In genomic region chr6:111482959-111483735, GRCh38 we compare ENCODE assay signal across 8 cellular contexts. TPM values are rescaled to one million over a fixed set of nuclear protein-coding genes. Genes with fewer than 3 reads are reported as not detected.
DNase-seq lines count a peak whose midpoint lies in the region; ATAC-seq and TF ChIP-seq lines count a peak whose summit lies in the region.

Gene REV3L, minus strand, starts transcription at chr6:111483218. Its CDS starts 330 bp downstream, at chr6:111482888.

- H3K27ac ChIP-seq in RWPE1 = peak within 1 kb of the TSS; percentile 99

- H3K9me3 Mint-ChIP-seq in activated T-helper 17 cell treated with anti-CD3 and anti-CD28 coated beads, Interleukin-2, amount 50 U/mL, for 72 hours = no peaks in the 10 kb centered on the region
- H3K9me3 Mint-ChIP-seq in natural killer cell treated with Interleukin-12 subunit alpha and Interleukin-12 subunit beta and Interleukin-15 and Interleukin-18, amount 100 ng/mL, for 72 hours = peaks cover 3% of the 10 kb centered on the region

- peaks cover 41% of the 10 kb centered on the region for H3K4me1 Mint-ChIP-seq in activated T-helper 17 cell treated with anti-CD3 and anti-CD28 coated beads, Interleukin-2, amount 50 U/mL, for 72 hours
- peaks cover 40 to 47% of the 10 kb centered on the region in 2 donors for H3K4me1 Mint-ChIP-seq in natural killer cell treated with Interleukin-12 subunit alpha and Interleukin-12 subunit beta and Interleukin-15 and Interleukin-18, amount 100 ng/mL, for 72 hours (ENCODE audit: low read depth in 2 of 2)

- H3K36me3 Mint-ChIP-seq in activated T-helper 17 cell treated with anti-CD3 and anti-CD28 coated beads, Interleukin-2, amount 50 U/mL, for 72 hours (ENCODE audit: low read depth) = peaks cover 37% of the 10 kb centered on the region
- H3K36me3 Mint-ChIP-seq in natural killer cell treated with Interleukin-12 subunit alpha and Interleukin-12 subunit beta and Interleukin-15 and Interleukin-18, amount 100 ng/mL, for 72 hours = peaks cover 15% of the 10 kb centered on the region

- H3K4me3 Mint-ChIP-seq in activated T-helper 17 cell treated with anti-CD3 and anti-CD28 coated beads, Interleukin-2, amount 50 U/mL, for 72 hours = peak within 1 kb of the TSS; percentile 100
- H3K4me3 Mint-ChIP-seq in natural killer cell treated with Interleukin-12 subunit alpha and Interleukin-12 subunit beta and Interleukin-15 and Interleukin-18, amount 100 ng/mL, for 72 hours = peak within 1 kb of the TSS; percentile 99

- TF ChIP-seq CTCF in RWPE1 (conservative IDR thresholded peaks at IDR 0.05; ENCODE audit: low read depth) = no peak

- DNase-seq in DMS153 treated with DMSO at 0.1 percent for 48 hours (lab: John Stamatoyannopoulos, UW; ENCODE audit: unreplicated experiment) (peak; percentile 59), RWPE1 (ENCODE audit: low spot score) (peak; percentile 78), fibroblast of peridontal ligament (ENCODE audit: extremely low read depth) (peak; percentile 86)
- peak; percentile 89 for DNase-seq in Jurkat, Clone E6-1 (ENCODE audit: low read depth, low spot score)
- peak; percentile 86 for DNase-seq in natural killer cell treated with Interleukin-12 subunit alpha and Interleukin-12 subunit beta and Interleukin-15 and Interleukin-18, amount 100 ng/mL, for 72 hours (ENCODE audit: low spot score)
- peak; percentile 91 for DNase-seq in stimulated activated naive CD8-positive, alpha-beta T cell treated with anti-CD3 and anti-CD28 coated beads, Interleukin-15, Interleukin-2, amounts not matched to agents 100 U/mL and 50 U/mL, for 24 hours

- no peaks in the 10 kb centered on the region for H3K27me3 Mint-ChIP-seq in activated T-helper 17 cell treated with anti-CD3 and anti-CD28 coated beads, Interleukin-2, amount 50 U/mL, for 72 hours
- H3K27me3 Mint-ChIP-seq in natural killer cell treated with Interleukin-12 subunit alpha and Interleukin-12 subunit beta and Interleukin-15 and Interleukin-18, amount 100 ng/mL, for 72 hours = no peaks in the 10 kb centered on the region

- H3K4me3 ChIP-seq in Jurkat, Clone E6-1 (ENCODE audit: low read length) = peak within 1 kb of the TSS; percentile 81

- CTCF ChIA-PET in RWPE1 (lab: Yijun Ruan, JAX) = no interaction called here

- H3K27ac Mint-ChIP-seq in activated T-helper 17 cell treated with anti-CD3 and anti-CD28 coated beads, Interleukin-2, amount 50 U/mL, for 72 hours = peak within 1 kb of the TSS; percentile 99
- H3K27ac Mint-ChIP-seq in natural killer cell treated with Interleukin-12 subunit alpha and Interleukin-12 subunit beta and Interleukin-15 and Interleukin-18, amount 100 ng/mL, for 72 hours = peak within 1 kb of the TSS; percentile 98

- peak; percentile 28 for ATAC-seq in GM21576 (IDR thresholded peaks at IDR 0.05; ENCODE audit: unreplicated experiment)
- ATAC-seq in activated T-helper 17 cell treated with anti-CD3 and anti-CD28 coated beads, Interleukin-2, amount 50 U/mL, for 72 hours (replicated peaks) = peak; percentile 42
- ATAC-seq in natural killer cell treated with Interleukin-12 subunit alpha and Interleukin-12 subunit beta and Interleukin-15 and Interleukin-18, amount 100 ng/mL, for 72 hours = peak; percentile 68 to 77
- peak; percentile 62 for ATAC-seq in stimulated activated naive CD8-positive, alpha-beta T cell treated with anti-CD3 and anti-CD28 coated beads, Interleukin-15, Interleukin-2, amounts not matched to agents 100 U/mL and 50 U/mL, for 24 hours

- POLR2A ChIA-PET in RWPE1 (lab: Yijun Ruan, JAX; ENCODE audit: low non-redundant PET) = interaction anchor here (0.6 kb wide), 1 partner anchor 137 kb away, joined by 5 read pairs; no protein-coding TSS in a partner anchor

RNA-seq across cellular contexts. Expression of gene REV3L, which starts in this region (rescaled TPM):
- polyA plus RNA-seq in Jurkat, Clone E6-1 (2012; ENCODE audit: insufficient read depth, insufficient read length) = 7.8 TPM
- total RNA-seq in activated T-helper 17 cell treated with anti-CD3 and anti-CD28 coated beads, Interleukin-2, amount 50 U/mL, for 72 hours = 10 to 100 TPM; 20.7 to 23.7 TPM
- 10 to 100 TPM; 12.8 to 31.0 TPM for total RNA-seq in natural killer cell treated with Interleukin-12 subunit alpha and Interleukin-12 subunit beta and Interleukin-15 and Interleukin-18, amount 100 ng/mL, for 72 hours

Comparison
In these comparisons a context has a peak if more than half of its experiments do, and no peak if none do; other contexts are left out.
1. Peak in every context shown above with its lines: DNase-seq, ATAC-seq, H3K4me3 ChIP-seq and H3K27ac ChIP-seq.